1 cellular context compared by ENCODE assay signal in the genomic region with DNA sequence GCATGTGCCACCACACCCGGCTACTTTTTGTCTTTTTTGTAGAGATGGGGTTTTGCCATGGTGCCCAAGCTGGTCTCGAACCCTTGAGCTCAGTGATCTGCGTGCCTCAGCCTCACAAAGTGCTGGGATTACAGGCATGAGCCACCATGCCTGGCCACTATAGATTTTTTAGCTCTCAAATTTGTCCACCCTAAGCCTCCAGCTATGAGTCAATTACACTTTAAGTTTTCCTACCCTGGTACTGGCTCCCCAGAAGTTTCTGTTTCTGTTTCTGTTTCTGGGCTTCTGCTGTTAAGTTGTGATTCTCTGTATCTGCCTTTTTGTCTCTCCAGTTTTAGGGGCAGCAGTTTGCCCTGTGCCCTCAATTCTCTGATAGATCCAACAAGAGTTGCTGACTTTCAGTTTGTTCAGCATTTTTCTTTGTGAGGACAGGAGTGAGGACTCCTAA.
TF ChIP-seq lines count a peak whose summit lies in the region.

No MANE protein-coding gene starts in this region.

TF ChIP-seq in GM12878, 131 proteins besides CTCF, POLR2A, EP300 and RAD21 (continues in another document):
- no peak for TF ChIP-seq RUNX3 (IDR thresholded peaks at IDR 0.05; ENCODE audit: low read length)
- TF ChIP-seq SIX5 (IDR thresholded peaks at IDR 0.05; ENCODE audit: low read depth, low read length, severe bottlenecking): no peak
- TF ChIP-seq POU2F2 (IDR thresholded peaks at IDR 0.05; ENCODE audit: borderline replicate concordance, low read depth, low read length): no peak
- TF ChIP-seq, protein P1, sequence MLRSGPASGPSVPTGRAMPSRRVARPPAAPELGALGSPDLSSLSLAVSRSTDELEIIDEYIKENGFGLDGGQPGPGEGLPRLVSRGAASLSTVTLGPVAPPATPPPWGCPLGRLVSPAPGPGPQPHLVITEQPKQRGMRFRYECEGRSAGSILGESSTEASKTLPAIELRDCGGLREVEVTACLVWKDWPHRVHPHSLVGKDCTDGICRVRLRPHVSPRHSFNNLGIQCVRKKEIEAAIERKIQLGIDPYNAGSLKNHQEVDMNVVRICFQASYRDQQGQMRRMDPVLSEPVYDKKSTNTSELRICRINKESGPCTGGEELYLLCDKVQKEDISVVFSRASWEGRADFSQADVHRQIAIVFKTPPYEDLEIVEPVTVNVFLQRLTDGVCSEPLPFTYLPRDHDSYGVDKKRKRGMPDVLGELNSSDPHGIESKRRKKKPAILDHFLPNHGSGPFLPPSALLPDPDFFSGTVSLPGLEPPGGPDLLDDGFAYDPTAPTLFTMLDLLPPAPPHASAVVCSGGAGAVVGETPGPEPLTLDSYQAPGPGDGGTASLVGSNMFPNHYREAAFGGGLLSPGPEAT (IDR thresholded peaks at IDR 0.05; ENCODE audit: low read depth): peak; percentile 41; the same call in 1 of the 2 replicates
- TF ChIP-seq, protein P2, sequence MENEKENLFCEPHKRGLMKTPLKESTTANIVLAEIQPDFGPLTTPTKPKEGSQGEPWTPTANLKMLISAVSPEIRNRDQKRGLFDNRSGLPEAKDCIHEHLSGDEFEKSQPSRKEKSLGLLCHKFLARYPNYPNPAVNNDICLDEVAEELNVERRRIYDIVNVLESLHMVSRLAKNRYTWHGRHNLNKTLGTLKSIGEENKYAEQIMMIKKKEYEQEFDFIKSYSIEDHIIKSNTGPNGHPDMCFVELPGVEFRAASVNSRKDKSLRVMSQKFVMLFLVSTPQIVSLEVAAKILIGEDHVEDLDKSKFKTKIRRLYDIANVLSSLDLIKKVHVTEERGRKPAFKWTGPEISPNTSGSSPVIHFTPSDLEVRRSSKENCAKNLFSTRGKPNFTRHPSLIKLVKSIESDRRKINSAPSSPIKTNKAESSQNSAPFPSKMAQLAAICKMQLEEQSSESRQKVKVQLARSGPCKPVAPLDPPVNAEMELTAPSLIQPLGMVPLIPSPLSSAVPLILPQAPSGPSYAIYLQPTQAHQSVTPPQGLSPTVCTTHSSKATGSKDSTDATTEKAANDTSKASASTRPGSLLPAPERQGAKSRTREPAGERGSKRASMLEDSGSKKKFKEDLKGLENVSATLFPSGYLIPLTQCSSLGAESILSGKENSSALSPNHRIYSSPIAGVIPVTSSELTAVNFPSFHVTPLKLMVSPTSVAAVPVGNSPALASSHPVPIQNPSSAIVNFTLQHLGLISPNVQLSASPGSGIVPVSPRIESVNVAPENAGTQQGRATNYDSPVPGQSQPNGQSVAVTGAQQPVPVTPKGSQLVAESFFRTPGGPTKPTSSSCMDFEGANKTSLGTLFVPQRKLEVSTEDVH (IDR thresholded peaks at IDR 0.05; ENCODE audit: low read depth, partially characterized antibody): no peak
- no peak for TF ChIP-seq ZSCAN29 (IDR thresholded peaks at IDR 0.05)
- no peak for TF ChIP-seq CBX5 (IDR thresholded peaks at IDR 0.05; ENCODE audit: low read depth)
- TF ChIP-seq SUZ12 (IDR thresholded peaks at IDR 0.05; ENCODE audit: unreplicated experiment): no peak
- TF ChIP-seq NFIC (IDR thresholded peaks at IDR 0.05; ENCODE audit: low read depth, low read length): no peak
- TF ChIP-seq MEF2B (IDR thresholded peaks at IDR 0.05; ENCODE audit: partially characterized antibody, poor library complexity, severe bottlenecking): no peak
- no peak for TF ChIP-seq ZNF274 (IDR thresholded peaks at IDR 0.05; ENCODE audit: insufficient read depth, insufficient read length)
- no peak for TF ChIP-seq EZH2 (IDR thresholded peaks at IDR 0.05; ENCODE audit: borderline replicate concordance, control insufficient read depth, low read depth, low read length)
- TF ChIP-seq CHD4 (IDR thresholded peaks at IDR 0.05): no peak
- no peak for TF ChIP-seq CBX3 (IDR thresholded peaks at IDR 0.05; ENCODE audit: borderline replicate concordance, low read depth)
- TF ChIP-seq, protein P3, sequence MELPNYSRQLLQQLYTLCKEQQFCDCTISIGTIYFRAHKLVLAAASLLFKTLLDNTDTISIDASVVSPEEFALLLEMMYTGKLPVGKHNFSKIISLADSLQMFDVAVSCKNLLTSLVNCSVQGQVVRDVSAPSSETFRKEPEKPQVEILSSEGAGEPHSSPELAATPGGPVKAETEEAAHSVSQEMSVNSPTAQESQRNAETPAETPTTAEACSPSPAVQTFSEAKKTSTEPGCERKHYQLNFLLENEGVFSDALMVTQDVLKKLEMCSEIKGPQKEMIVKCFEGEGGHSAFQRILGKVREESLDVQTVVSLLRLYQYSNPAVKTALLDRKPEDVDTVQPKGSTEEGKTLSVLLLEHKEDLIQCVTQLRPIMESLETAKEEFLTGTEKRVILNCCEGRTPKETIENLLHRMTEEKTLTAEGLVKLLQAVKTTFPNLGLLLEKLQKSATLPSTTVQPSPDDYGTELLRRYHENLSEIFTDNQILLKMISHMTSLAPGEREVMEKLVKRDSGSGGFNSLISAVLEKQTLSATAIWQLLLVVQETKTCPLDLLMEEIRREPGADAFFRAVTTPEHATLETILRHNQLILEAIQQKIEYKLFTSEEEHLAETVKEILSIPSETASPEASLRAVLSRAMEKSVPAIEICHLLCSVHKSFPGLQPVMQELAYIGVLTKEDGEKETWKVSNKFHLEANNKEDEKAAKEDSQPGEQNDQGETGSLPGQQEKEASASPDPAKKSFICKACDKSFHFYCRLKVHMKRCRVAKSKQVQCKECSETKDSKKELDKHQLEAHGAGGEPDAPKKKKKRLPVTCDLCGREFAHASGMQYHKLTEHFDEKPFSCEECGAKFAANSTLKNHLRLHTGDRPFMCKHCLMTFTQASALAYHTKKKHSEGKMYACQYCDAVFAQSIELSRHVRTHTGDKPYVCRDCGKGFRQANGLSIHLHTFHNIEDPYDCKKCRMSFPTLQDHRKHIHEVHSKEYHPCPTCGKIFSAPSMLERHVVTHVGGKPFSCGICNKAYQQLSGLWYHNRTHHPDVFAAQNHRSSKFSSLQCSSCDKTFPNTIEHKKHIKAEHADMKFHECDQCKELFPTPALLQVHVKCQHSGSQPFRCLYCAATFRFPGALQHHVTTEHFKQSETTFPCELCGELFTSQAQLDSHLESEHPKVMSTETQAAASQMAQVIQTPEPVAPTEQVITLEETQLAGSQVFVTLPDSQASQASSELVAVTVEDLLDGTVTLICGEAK (IDR thresholded peaks at IDR 0.05; ENCODE audit: borderline replicate concordance): no peak
- TF ChIP-seq CHD1 (IDR thresholded peaks at IDR 0.05; ENCODE audit: low read depth, low read length): no peak
- TF ChIP-seq, protein P4, sequence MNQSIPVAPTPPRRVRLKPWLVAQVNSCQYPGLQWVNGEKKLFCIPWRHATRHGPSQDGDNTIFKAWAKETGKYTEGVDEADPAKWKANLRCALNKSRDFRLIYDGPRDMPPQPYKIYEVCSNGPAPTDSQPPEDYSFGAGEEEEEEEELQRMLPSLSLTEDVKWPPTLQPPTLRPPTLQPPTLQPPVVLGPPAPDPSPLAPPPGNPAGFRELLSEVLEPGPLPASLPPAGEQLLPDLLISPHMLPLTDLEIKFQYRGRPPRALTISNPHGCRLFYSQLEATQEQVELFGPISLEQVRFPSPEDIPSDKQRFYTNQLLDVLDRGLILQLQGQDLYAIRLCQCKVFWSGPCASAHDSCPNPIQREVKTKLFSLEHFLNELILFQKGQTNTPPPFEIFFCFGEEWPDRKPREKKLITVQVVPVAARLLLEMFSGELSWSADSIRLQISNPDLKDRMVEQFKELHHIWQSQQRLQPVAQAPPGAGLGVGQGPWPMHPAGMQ (IDR thresholded peaks at IDR 0.05; ENCODE audit: borderline replicate concordance): no peak
- no peak for TF ChIP-seq RAD51 (IDR thresholded peaks at IDR 0.05)
- TF ChIP-seq JUND (IDR thresholded peaks at IDR 0.05; ENCODE audit: low read depth, low read length): no peak
- TF ChIP-seq NBN (IDR thresholded peaks at IDR 0.05): no peak
- TF ChIP-seq ZNF207 (IDR thresholded peaks at IDR 0.05; ENCODE audit: borderline replicate concordance): no peak
- TF ChIP-seq NR2C1 (IDR thresholded peaks at IDR 0.05): no peak
- TF ChIP-seq POLR2AphosphoS5 (IDR thresholded peaks at IDR 0.05; ENCODE audit: low read length): peak; percentile 68
- TF ChIP-seq, protein P5, sequence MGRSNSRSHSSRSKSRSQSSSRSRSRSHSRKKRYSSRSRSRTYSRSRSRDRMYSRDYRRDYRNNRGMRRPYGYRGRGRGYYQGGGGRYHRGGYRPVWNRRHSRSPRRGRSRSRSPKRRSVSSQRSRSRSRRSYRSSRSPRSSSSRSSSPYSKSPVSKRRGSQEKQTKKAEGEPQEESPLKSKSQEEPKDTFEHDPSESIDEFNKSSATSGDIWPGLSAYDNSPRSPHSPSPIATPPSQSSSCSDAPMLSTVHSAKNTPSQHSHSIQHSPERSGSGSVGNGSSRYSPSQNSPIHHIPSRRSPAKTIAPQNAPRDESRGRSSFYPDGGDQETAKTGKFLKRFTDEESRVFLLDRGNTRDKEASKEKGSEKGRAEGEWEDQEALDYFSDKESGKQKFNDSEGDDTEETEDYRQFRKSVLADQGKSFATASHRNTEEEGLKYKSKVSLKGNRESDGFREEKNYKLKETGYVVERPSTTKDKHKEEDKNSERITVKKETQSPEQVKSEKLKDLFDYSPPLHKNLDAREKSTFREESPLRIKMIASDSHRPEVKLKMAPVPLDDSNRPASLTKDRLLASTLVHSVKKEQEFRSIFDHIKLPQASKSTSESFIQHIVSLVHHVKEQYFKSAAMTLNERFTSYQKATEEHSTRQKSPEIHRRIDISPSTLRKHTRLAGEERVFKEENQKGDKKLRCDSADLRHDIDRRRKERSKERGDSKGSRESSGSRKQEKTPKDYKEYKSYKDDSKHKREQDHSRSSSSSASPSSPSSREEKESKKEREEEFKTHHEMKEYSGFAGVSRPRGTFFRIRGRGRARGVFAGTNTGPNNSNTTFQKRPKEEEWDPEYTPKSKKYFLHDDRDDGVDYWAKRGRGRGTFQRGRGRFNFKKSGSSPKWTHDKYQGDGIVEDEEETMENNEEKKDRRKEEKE (IDR thresholded peaks at IDR 0.05): no peak
- TF ChIP-seq, protein P6, sequence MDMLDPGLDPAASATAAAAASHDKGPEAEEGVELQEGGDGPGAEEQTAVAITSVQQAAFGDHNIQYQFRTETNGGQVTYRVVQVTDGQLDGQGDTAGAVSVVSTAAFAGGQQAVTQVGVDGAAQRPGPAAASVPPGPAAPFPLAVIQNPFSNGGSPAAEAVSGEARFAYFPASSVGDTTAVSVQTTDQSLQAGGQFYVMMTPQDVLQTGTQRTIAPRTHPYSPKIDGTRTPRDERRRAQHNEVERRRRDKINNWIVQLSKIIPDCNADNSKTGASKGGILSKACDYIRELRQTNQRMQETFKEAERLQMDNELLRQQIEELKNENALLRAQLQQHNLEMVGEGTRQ (IDR thresholded peaks at IDR 0.05; ENCODE audit: borderline replicate concordance, low read depth, low read length): no peak
- TF ChIP-seq TCF3 (IDR thresholded peaks at IDR 0.05; ENCODE audit: borderline replicate concordance, insufficient read depth, low read depth, low read length): no peak
- TF ChIP-seq, protein P7, sequence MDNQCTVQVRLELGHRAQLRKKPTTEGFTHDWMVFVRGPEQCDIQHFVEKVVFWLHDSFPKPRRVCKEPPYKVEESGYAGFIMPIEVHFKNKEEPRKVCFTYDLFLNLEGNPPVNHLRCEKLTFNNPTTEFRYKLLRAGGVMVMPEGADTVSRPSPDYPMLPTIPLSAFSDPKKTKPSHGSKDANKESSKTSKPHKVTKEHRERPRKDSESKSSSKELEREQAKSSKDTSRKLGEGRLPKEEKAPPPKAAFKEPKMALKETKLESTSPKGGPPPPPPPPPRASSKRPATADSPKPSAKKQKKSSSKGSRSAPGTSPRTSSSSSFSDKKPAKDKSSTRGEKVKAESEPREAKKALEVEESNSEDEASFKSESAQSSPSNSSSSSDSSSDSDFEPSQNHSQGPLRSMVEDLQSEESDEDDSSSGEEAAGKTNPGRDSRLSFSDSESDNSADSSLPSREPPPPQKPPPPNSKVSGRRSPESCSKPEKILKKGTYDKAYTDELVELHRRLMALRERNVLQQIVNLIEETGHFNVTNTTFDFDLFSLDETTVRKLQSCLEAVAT (IDR thresholded peaks at IDR 0.05): no peak
- no peak for TF ChIP-seq ETV6 (conservative IDR thresholded peaks at IDR 0.05 in 1 of 2, IDR thresholded peaks at IDR 0.05 in 1 of 2; ENCODE audit: borderline replicate concordance in 1 of 2, low read depth in 1 of 2)
- TF ChIP-seq, protein P8, sequence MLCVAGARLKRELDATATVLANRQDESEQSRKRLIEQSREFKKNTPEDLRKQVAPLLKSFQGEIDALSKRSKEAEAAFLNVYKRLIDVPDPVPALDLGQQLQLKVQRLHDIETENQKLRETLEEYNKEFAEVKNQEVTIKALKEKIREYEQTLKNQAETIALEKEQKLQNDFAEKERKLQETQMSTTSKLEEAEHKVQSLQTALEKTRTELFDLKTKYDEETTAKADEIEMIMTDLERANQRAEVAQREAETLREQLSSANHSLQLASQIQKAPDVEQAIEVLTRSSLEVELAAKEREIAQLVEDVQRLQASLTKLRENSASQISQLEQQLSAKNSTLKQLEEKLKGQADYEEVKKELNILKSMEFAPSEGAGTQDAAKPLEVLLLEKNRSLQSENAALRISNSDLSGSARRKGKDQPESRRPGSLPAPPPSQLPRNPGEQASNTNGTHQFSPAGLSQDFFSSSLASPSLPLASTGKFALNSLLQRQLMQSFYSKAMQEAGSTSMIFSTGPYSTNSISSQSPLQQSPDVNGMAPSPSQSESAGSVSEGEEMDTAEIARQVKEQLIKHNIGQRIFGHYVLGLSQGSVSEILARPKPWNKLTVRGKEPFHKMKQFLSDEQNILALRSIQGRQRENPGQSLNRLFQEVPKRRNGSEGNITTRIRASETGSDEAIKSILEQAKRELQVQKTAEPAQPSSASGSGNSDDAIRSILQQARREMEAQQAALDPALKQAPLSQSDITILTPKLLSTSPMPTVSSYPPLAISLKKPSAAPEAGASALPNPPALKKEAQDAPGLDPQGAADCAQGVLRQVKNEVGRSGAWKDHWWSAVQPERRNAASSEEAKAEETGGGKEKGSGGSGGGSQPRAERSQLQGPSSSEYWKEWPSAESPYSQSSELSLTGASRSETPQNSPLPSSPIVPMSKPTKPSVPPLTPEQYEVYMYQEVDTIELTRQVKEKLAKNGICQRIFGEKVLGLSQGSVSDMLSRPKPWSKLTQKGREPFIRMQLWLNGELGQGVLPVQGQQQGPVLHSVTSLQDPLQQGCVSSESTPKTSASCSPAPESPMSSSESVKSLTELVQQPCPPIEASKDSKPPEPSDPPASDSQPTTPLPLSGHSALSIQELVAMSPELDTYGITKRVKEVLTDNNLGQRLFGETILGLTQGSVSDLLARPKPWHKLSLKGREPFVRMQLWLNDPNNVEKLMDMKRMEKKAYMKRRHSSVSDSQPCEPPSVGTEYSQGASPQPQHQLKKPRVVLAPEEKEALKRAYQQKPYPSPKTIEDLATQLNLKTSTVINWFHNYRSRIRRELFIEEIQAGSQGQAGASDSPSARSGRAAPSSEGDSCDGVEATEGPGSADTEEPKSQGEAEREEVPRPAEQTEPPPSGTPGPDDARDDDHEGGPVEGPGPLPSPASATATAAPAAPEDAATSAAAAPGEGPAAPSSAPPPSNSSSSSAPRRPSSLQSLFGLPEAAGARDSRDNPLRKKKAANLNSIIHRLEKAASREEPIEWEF (IDR thresholded peaks at IDR 0.05; ENCODE audit: insufficient replicate concordance, low read depth, low read length): no peak
- no peak for TF ChIP-seq RELA (IDR thresholded peaks at IDR 0.05; ENCODE audit: borderline replicate concordance, partially characterized antibody)
- TF ChIP-seq, protein P9, sequence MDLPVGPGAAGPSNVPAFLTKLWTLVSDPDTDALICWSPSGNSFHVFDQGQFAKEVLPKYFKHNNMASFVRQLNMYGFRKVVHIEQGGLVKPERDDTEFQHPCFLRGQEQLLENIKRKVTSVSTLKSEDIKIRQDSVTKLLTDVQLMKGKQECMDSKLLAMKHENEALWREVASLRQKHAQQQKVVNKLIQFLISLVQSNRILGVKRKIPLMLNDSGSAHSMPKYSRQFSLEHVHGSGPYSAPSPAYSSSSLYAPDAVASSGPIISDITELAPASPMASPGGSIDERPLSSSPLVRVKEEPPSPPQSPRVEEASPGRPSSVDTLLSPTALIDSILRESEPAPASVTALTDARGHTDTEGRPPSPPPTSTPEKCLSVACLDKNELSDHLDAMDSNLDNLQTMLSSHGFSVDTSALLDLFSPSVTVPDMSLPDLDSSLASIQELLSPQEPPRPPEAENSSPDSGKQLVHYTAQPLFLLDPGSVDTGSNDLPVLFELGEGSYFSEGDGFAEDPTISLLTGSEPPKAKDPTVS (IDR thresholded peaks at IDR 0.05; ENCODE audit: low read depth, low read length): no peak
